ENCODE assay signal across 25 cellular contexts in genomic region chr1:95659166-95659565, GRCh38.
"Had no signal": no experiment of that assay in that cellular context is flagged by ENCODE, and none has a peak within 500 bp of the region (broad histone marks: within the 10 kb centered on the region; RNA-seq: fewer than 3 reads in every experiment).

No MANE protein-coding gene starts in this region.

- H3K4me1 Mint-ChIP-seq: memory B cell; naive thymus-derived CD4-positive, alpha-beta T cell; stimulated activated naive B cell treated with anti-CD40 and anti-IgM and Interleukin-4, amounts not matched to agents 10 μg/mL and 1 μg/mL and 100 μg/mL, for 72 hours had no signal

- H3K9me3 ChIP-seq: ovary, testis, thyroid gland, vagina had no signal

- H3K4me3 ChIP-seq: left ventricle myocardium inferior, lung, mucosa of descending colon, ovary, right atrium auricular region, skin epidermis, stomach, testis, thyroid gland, transverse colon, upper lobe of left lung, vagina had no signal

- H3K36me3 Mint-ChIP-seq: memory B cell; naive thymus-derived CD4-positive, alpha-beta T cell; natural killer cell treated with Interleukin-12 subunit alpha and Interleukin-12 subunit beta and Interleukin-15 and Interleukin-18, amount 100 ng/mL, for 72 hours; stimulated activated naive B cell treated with anti-CD40 and anti-IgM and Interleukin-4, amounts not matched to agents 10 μg/mL and 1 μg/mL and 100 μg/mL, for 72 hours had no signal

- H3K9me3 Mint-ChIP-seq: memory B cell had no signal

- H3K27me3 ChIP-seq: ovary, right atrium auricular region, stomach, testis, thyroid gland, transverse colon, upper lobe of left lung, vagina had no signal

- DNase-seq: islet precursor cell; left ventricle myocardium inferior; midbrain; mucosa of descending colon; naive thymus-derived CD4-positive, alpha-beta T cell; ovary; stimulated activated CD4-positive, alpha-beta T cell treated with anti-CD3 and anti-CD28 coated beads, Interleukin-12 subunit alpha, Interleukin-12 subunit beta, amount 100 ng/mL, for 4 hours; stimulated activated CD4-positive, alpha-beta T cell treated with anti-CD3 and anti-CD28 coated beads, Interleukin-15, amount 100 ng/mL, for 24 hours; stimulated activated CD4-positive, alpha-beta T cell treated with anti-CD3 and anti-CD28 coated beads, Interleukin-2, amount 100 ng/mL, for 24 hours; stimulated activated CD4-positive, alpha-beta T cell treated with anti-CD3 and anti-CD28 coated beads, Interleukin-4, amount 100 ng/mL, for 1 hour; stimulated activated naive B cell treated with anti-CD40 and anti-IgM and Interleukin-4, amounts not matched to agents 10 μg/mL and 1 μg/mL and 100 μg/mL, for 72 hours; stimulated activated naive CD8-positive, alpha-beta T cell treated with anti-CD3 and anti-CD28 coated beads, Interleukin-15, Interleukin-2, amounts not matched to agents 100 U/mL and 50 U/mL, for 24 hours; stomach; testis; thyroid gland; transverse colon; upper lobe of left lung had no signal

- H3K36me3 ChIP-seq: left ventricle myocardium inferior, ovary, right atrium auricular region, stomach, thyroid gland, transverse colon, upper lobe of left lung, vagina had no signal

- H3K27me3 Mint-ChIP-seq: memory B cell; naive thymus-derived CD4-positive, alpha-beta T cell; natural killer cell treated with Interleukin-12 subunit alpha and Interleukin-12 subunit beta and Interleukin-15 and Interleukin-18, amount 100 ng/mL, for 72 hours; progenitor cell of endocrine pancreas; stimulated activated naive B cell treated with anti-CD40 and anti-IgM and Interleukin-4, amounts not matched to agents 10 μg/mL and 1 μg/mL and 100 μg/mL, for 72 hours had no signal

- ATAC-seq: mucosa of descending colon; naive thymus-derived CD4-positive, alpha-beta T cell; natural killer cell treated with Interleukin-12 subunit alpha and Interleukin-12 subunit beta and Interleukin-15 and Interleukin-18, amount 100 ng/mL, for 72 hours; sciatic nerve; stimulated activated naive B cell treated with anti-CD40 and anti-IgM and Interleukin-4, amounts not matched to agents 10 μg/mL and 1 μg/mL and 100 μg/mL, for 72 hours; stimulated activated naive CD8-positive, alpha-beta T cell treated with anti-CD3 and anti-CD28 coated beads, Interleukin-15, Interleukin-2, amounts not matched to agents 100 U/mL and 50 U/mL, for 24 hours had no signal

- H3K4me1 ChIP-seq: left ventricle myocardium inferior, right atrium auricular region, testis, thyroid gland, transverse colon, upper lobe of left lung, vagina had no signal

- H3K27ac Mint-ChIP-seq: memory B cell; naive thymus-derived CD4-positive, alpha-beta T cell; natural killer cell treated with Interleukin-12 subunit alpha and Interleukin-12 subunit beta and Interleukin-15 and Interleukin-18, amount 100 ng/mL, for 72 hours; progenitor cell of endocrine pancreas; stimulated activated naive B cell treated with anti-CD40 and anti-IgM and Interleukin-4, amounts not matched to agents 10 μg/mL and 1 μg/mL and 100 μg/mL, for 72 hours had no signal

- H3K27ac ChIP-seq: left ventricle myocardium inferior, ovary, right atrium auricular region, stomach, testis, thyroid gland, transverse colon, upper lobe of left lung, vagina had no signal

- H3K4me3 Mint-ChIP-seq: memory B cell; naive thymus-derived CD4-positive, alpha-beta T cell; natural killer cell treated with Interleukin-12 subunit alpha and Interleukin-12 subunit beta and Interleukin-15 and Interleukin-18, amount 100 ng/mL, for 72 hours; stimulated activated naive B cell treated with anti-CD40 and anti-IgM and Interleukin-4, amounts not matched to agents 10 μg/mL and 1 μg/mL and 100 μg/mL, for 72 hours had no signal
